13 cellular contexts compared by ENCODE assay signal in genomic region chr14:55979096-55979495, GRCh38.
"Had no signal": no experiment of that assay in that cellular context is flagged by ENCODE, and none has a peak within 500 bp of the region (broad histone marks: within the 10 kb centered on the region; RNA-seq: fewer than 3 reads in every experiment).

No MANE protein-coding gene starts in this region.

- DNase-seq: activated CD4-positive, CD25-positive, alpha-beta regulatory T cell treated with anti-CD3 and anti-CD28 coated beads, Interleukin-2, amount 50 U/mL, for 72 hours; activated CD8-positive, alpha-beta memory T cell treated with anti-CD3 and anti-CD28 coated beads for 24 hours; activated CD8-positive, alpha-beta memory T cell treated with anti-CD3 and anti-CD28 coated beads, Interleukin-2, amount 50 U/mL, for 48 hours; activated effector memory CD4-positive, alpha-beta T cell treated with Interleukin-2 at 50 U/mL for 16 hours; activated T-cell treated with anti-CD3 and anti-CD28 coated beads, Interleukin-2, amount 50 U/mL, for 48 hours; adrenal gland; effector CD8-positive, alpha-beta T cell; heart right ventricle; immature natural killer cell; mesenchymal stem cell; naive thymus-derived CD4-positive, alpha-beta T cell; stimulated activated CD4-positive, alpha-beta T cell treated with anti-CD3 and anti-CD28 coated beads, Interleukin-2, amount 100 ng/mL, for 48 hours; upper lobe of left lung had no signal
